Comparison of ENCODE assay signal across 8 cellular contexts in the genomic region with DNA sequence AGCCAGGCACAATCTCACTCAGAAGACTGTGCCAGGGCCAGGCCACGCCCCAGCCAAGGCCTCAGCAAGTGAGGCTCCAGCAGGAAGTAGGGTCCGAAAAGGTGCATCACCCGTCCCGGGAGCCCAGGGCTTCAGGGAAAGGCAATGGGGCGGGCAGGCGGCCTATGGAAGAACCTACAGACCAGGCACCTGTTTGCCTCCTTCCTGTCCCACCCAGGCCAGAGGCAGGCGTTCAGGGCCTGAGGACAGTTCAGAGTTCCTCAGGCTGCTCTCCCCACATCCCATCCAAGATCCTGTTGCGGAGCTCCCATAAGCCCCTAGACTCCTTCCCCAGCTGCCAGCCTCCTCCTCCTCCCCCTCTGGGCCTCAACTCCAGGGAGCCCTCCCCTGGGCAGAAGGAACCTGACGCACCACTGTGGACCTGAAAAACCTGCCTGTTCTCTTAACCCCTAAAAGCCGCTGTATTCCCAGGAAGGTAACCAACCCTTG. TPM values are rescaled to one million over a fixed set of nuclear protein-coding genes. Genes with fewer than 3 reads are reported as not detected.
DNase-seq lines count a peak whose midpoint lies in the region; ATAC-seq and TF ChIP-seq lines count a peak whose summit lies in the region.

No MANE protein-coding gene starts in this region.

- TF ChIP-seq POLR2A in thyroid gland (IDR thresholded peaks at IDR 0.05) = no peak

- H3K4me1 ChIP-seq in RWPE2 (ENCODE audit: insufficient read depth, poor library complexity, severe bottlenecking) = peaks cover 4% of the 10 kb centered on the region
- peaks cover 44 to 46% of the 10 kb centered on the region in 2 donors for H3K4me1 ChIP-seq in thyroid gland

- no peaks in the 10 kb centered on the region for H3K27me3 ChIP-seq in RWPE2 (ENCODE audit: insufficient read depth, poor library complexity, severe bottlenecking)
- no peaks in the 10 kb centered on the region for H3K27me3 ChIP-seq in thyroid gland

- peak; percentile 30 for ATAC-seq in GM18867 (IDR thresholded peaks at IDR 0.05; ENCODE audit: unreplicated experiment)
- ATAC-seq in RWPE2 (ENCODE audit: low read depth) = peak; percentile 54
- ATAC-seq in activated CD4-positive, CD25-positive, alpha-beta regulatory T cell treated with anti-CD3 and anti-CD28 coated beads, Interleukin-2, amount 50 U/mL, for 24 hours = no peak

- intact Hi-C loops in thyroid gland (cut with DNase I) = loop anchor here (10.0 kb wide), 1 partner anchor 284 kb away; no protein-coding TSS in a partner anchor

- TF ChIP-seq CTCF in RWPE2 (IDR thresholded peaks at IDR 0.05; ENCODE audit: poor library complexity, severe bottlenecking) (no peak), thyroid gland (IDR thresholded peaks at IDR 0.05) (no peak)

- peak overlapping the region; percentile 67 for H3K27ac ChIP-seq in RWPE2 (ENCODE audit: poor library complexity, severe bottlenecking)
- no peak overlapping the region for H3K27ac ChIP-seq in thyroid gland

- H3K4me3 ChIP-seq in RWPE2 (ENCODE audit: severe bottlenecking) = peak overlapping the region; percentile 58
- no peak overlapping the region for H3K4me3 ChIP-seq in thyroid gland (replicated peaks in 1 of 3)

- H3K36me3 ChIP-seq in RWPE2 (ENCODE audit: low read depth) = no peaks in the 10 kb centered on the region; the same call in 1 of the 2 replicates
- H3K36me3 ChIP-seq in thyroid gland = no peaks in the 10 kb centered on the region

- no peaks in the 10 kb centered on the region for H3K9me3 ChIP-seq in RWPE2 (ENCODE audit: severe bottlenecking)
- H3K9me3 ChIP-seq in thyroid gland = no peaks in the 10 kb centered on the region

- WGBS in thyroid gland, 2 donors = 52 to 60% methylated on average over 4 to 10 of the region's 10 CpGs

- peak; percentile 70 for DNase-seq in 8988T
- DNase-seq in RWPE2 (ENCODE audit: low spot score) = peak; percentile 69
- peak; percentile 35 for DNase-seq in iPS-NIHi11 (ENCODE audit: low spot score)
- peak; percentile 41 to 45 for DNase-seq in thyroid gland
- DNase-seq in putamen (ENCODE audit: low spot score) = no peak
- no peak for DNase-seq in GF-D8 (lab: John Stamatoyannopoulos, UW)

RNA-seq across cellular contexts. Expression of gene CLUH, which starts 2.3 kb away (rescaled TPM):
- 10 to 100 TPM; 45.7 to 99.2 (median 78.6) TPM for total RNA-seq in thyroid gland

RNA-seq across cellular contexts. Expression of gene CCDC92B, which starts 40.2 kb away (rescaled TPM):
- under 1 TPM in 1 of 4 donors, not detected in 3; 0.25 TPM for total RNA-seq in thyroid gland

Comparison
In these comparisons a context has a peak if more than half of its experiments do, and no peak if none do; other contexts are left out.
1. DNase-seq: peak in 8988T (single experiment), RWPE2 (single experiment), iPS-NIHi11 (single experiment) and thyroid gland (2 of 2); none in putamen (single experiment) and GF-D8 (single experiment).
2. ATAC-seq: peak in GM18867 (single experiment) and RWPE2 (single experiment); none in activated CD4-positive, CD25-positive, alpha-beta regulatory T cell treated with anti-CD3 and anti-CD28 coated beads, Interleukin-2, amount 50 U/mL, for 24 hours (0 of 2).